1 cellular context compared by ENCODE assay signal in genomic region chr22:20951932-20952380, GRCh38.
TF ChIP-seq lines count a peak whose summit lies in the region.

No MANE protein-coding gene starts in this region.

TF ChIP-seq in HepG2, 621 proteins besides CTCF, POLR2A, EP300 and RAD21 (continued from another document and continues in another):
- TF ChIP-seq ZNF644 (CRISPR knock-in tag; IDR thresholded peaks at IDR 0.05; ENCODE audit: low read depth): no peak
- TF ChIP-seq ZNF101 (CRISPR knock-in tag; IDR thresholded peaks at IDR 0.05; ENCODE audit: borderline replicate concordance, low read depth): no peak
- TF ChIP-seq SRY (CRISPR knock-in tag; IDR thresholded peaks at IDR 0.05): no peak
- no peak for TF ChIP-seq POGK (CRISPR knock-in tag; conservative IDR thresholded peaks at IDR 0.05)
- TF ChIP-seq ZNF234 (CRISPR knock-in tag; conservative IDR thresholded peaks at IDR 0.05): no peak
- TF ChIP-seq SOX5 (CRISPR knock-in tag; IDR thresholded peaks at IDR 0.05; ENCODE audit: borderline replicate concordance): no peak
- no peak for TF ChIP-seq DMAP1 (CRISPR knock-in tag; IDR thresholded peaks at IDR 0.05)
- no peak for TF ChIP-seq NR3C1 (CRISPR knock-in tag; IDR thresholded peaks at IDR 0.05)
- no peak for TF ChIP-seq LCORL (IDR thresholded peaks at IDR 0.05)
- TF ChIP-seq LCORL (CRISPR knock-in tag; IDR thresholded peaks at IDR 0.05): no peak; the same call in 1 of the 2 replicates
- TF ChIP-seq MEIS1 (CRISPR knock-in tag; IDR thresholded peaks at IDR 0.05; ENCODE audit: borderline replicate concordance): no peak
- TF ChIP-seq ATRX (CRISPR knock-in tag; IDR thresholded peaks at IDR 0.05; ENCODE audit: borderline replicate concordance): no peak
- TF ChIP-seq ZNF232 (CRISPR knock-in tag; IDR thresholded peaks at IDR 0.05; ENCODE audit: borderline replicate concordance): 0 out of 2 replicates have a peak, but pooled peaks have one; percentile 78
- no peak for TF ChIP-seq BCL3 (CRISPR knock-in tag; IDR thresholded peaks at IDR 0.05)
- no peak for TF ChIP-seq THYN1 (CRISPR knock-in tag; IDR thresholded peaks at IDR 0.05; ENCODE audit: borderline replicate concordance, low read depth)
- TF ChIP-seq SMYD3 (CRISPR knock-in tag; IDR thresholded peaks at IDR 0.05): no peak
- no peak for TF ChIP-seq U2AF2 (IDR thresholded peaks at IDR 0.05; ENCODE audit: low read depth, low read length)
- no peak for TF ChIP-seq ZFYVE20 (CRISPR knock-in tag; IDR thresholded peaks at IDR 0.05; ENCODE audit: borderline replicate concordance, low read depth)
- no peak for TF ChIP-seq MBD4 (IDR thresholded peaks at IDR 0.05; ENCODE audit: borderline replicate concordance, low read length)
- peak; percentile 58; the same call in 1 of the 2 replicates for TF ChIP-seq BRCA1 (CRISPR knock-in tag; IDR thresholded peaks at IDR 0.05)
- TF ChIP-seq SAFB2 (CRISPR knock-in tag; IDR thresholded peaks at IDR 0.05; ENCODE audit: borderline replicate concordance, low read depth): no peak
- TF ChIP-seq NFATC3 (CRISPR knock-in tag; IDR thresholded peaks at IDR 0.05): no peak
- TF ChIP-seq KDM4B (CRISPR knock-in tag; IDR thresholded peaks at IDR 0.05): no peak
- TF ChIP-seq RBAK (CRISPR knock-in tag; IDR thresholded peaks at IDR 0.05): no peak
- no peak for TF ChIP-seq YEATS2 (CRISPR knock-in tag; IDR thresholded peaks at IDR 0.05; ENCODE audit: borderline replicate concordance)
- no peak for TF ChIP-seq FLYWCH1 (CRISPR knock-in tag; IDR thresholded peaks at IDR 0.05)
- no peak for TF ChIP-seq PBX3 (CRISPR knock-in tag; IDR thresholded peaks at IDR 0.05; ENCODE audit: borderline replicate concordance)
- no peak for TF ChIP-seq MIER2 (CRISPR knock-in tag; IDR thresholded peaks at IDR 0.05)
- TF ChIP-seq SRSF9 (IDR thresholded peaks at IDR 0.05; ENCODE audit: borderline replicate concordance, insufficient read depth, low read depth, low read length, poor library complexity, severe bottlenecking): no peak
- TF ChIP-seq IKZF4 (CRISPR knock-in tag; IDR thresholded peaks at IDR 0.05; ENCODE audit: borderline replicate concordance, low read depth, not compliant biosample characterization): no peak
- no peak for TF ChIP-seq AKNA (CRISPR knock-in tag; IDR thresholded peaks at IDR 0.05; ENCODE audit: borderline replicate concordance)
- no peak for TF ChIP-seq HOMEZ (CRISPR knock-in tag; IDR thresholded peaks at IDR 0.05; ENCODE audit: low read depth)
- no peak for TF ChIP-seq NFKB2 (CRISPR knock-in tag; IDR thresholded peaks at IDR 0.05; ENCODE audit: borderline replicate concordance)
- no peak for TF ChIP-seq ZNF281 (CRISPR knock-in tag; IDR thresholded peaks at IDR 0.05; ENCODE audit: borderline replicate concordance)
- TF ChIP-seq ATF3 (CRISPR knock-in tag; IDR thresholded peaks at IDR 0.05): no peak
- TF ChIP-seq XBP1 (CRISPR knock-in tag; IDR thresholded peaks at IDR 0.05): no peak
- TF ChIP-seq ZSCAN31 (CRISPR knock-in tag; IDR thresholded peaks at IDR 0.05; ENCODE audit: low read depth): no peak
- no peak for TF ChIP-seq NONO (IDR thresholded peaks at IDR 0.05)
- TF ChIP-seq NONO (CRISPR knock-in tag; conservative IDR thresholded peaks at IDR 0.05): 0 out of 2 replicates have a peak, but pooled peaks have one; percentile 14
- TF ChIP-seq SMARCC2 (IDR thresholded peaks at IDR 0.05): no peak
- no peak for TF ChIP-seq CHD2 (IDR thresholded peaks at IDR 0.05; ENCODE audit: low read depth, low read length)
- TF ChIP-seq ZNF841 (CRISPR knock-in tag; IDR thresholded peaks at IDR 0.05; ENCODE audit: borderline replicate concordance): no peak
- no peak for TF ChIP-seq CC2D1A (CRISPR knock-in tag; IDR thresholded peaks at IDR 0.05)
- no peak for TF ChIP-seq FOXC1 (CRISPR knock-in tag; IDR thresholded peaks at IDR 0.05; ENCODE audit: borderline replicate concordance)
- no peak for TF ChIP-seq THAP8 (CRISPR knock-in tag; IDR thresholded peaks at IDR 0.05; ENCODE audit: borderline replicate concordance)
- TF ChIP-seq ZNF572 (CRISPR knock-in tag; IDR thresholded peaks at IDR 0.05): 0 out of 2 replicates have a peak, but pooled peaks have one; percentile 24
- TF ChIP-seq FOXA3 (CRISPR knock-in tag; IDR thresholded peaks at IDR 0.05): no peak
- TF ChIP-seq HCFC1 (IDR thresholded peaks at IDR 0.05; ENCODE audit: low read depth, low read length): no peak
- no peak for TF ChIP-seq ZNF235 (CRISPR knock-in tag; IDR thresholded peaks at IDR 0.05; ENCODE audit: borderline replicate concordance)
- TF ChIP-seq XRCC5 (optimal IDR thresholded peaks at IDR 0.05; ENCODE audit: low read length): no peak
- no peak for TF ChIP-seq FIP1L1 (IDR thresholded peaks at IDR 0.05; ENCODE audit: borderline replicate concordance, insufficient read depth, low read depth, low read length)
- TF ChIP-seq ZNF460 (CRISPR knock-in tag; IDR thresholded peaks at IDR 0.05; ENCODE audit: borderline replicate concordance): no peak
- no peak for TF ChIP-seq ZNF784 (CRISPR knock-in tag; IDR thresholded peaks at IDR 0.05; ENCODE audit: borderline replicate concordance)
- peak; percentile 74; the same call in 1 of the 2 replicates for TF ChIP-seq SATB2 (CRISPR knock-in tag; IDR thresholded peaks at IDR 0.05)
- TF ChIP-seq ADNP (CRISPR knock-in tag; IDR thresholded peaks at IDR 0.05): no peak
- no peak for TF ChIP-seq ZC3H4 (CRISPR knock-in tag; IDR thresholded peaks at IDR 0.05; ENCODE audit: borderline replicate concordance)
